ENCODE assay signal across 10 cellular contexts in the genomic region with DNA sequence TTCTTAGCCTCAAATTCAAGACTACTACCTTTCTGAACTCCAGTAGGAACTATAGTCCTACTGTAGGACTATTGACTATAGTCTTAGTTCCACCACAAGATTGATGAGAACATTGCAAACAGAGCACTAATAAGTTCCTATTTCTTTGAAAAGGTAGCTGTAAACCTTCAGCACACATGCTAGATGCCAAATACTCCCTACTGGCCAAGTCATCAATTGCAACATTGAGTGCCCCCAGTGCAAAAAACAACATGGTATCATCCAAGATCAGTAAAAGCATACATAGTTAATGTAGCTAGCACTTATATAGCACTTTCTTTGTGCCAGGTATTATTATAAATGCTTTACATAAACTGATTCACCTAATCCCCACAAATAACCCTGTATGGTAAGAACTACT.
DNase-seq lines count a peak whose midpoint lies in the region; ATAC-seq and TF ChIP-seq lines count a peak whose summit lies in the region.
"Had no signal": no experiment of that assay in that cellular context is flagged by ENCODE, and none has a peak within 500 bp of the region (broad histone marks: within the 10 kb centered on the region; RNA-seq: fewer than 3 reads in every experiment).

No MANE protein-coding gene starts in this region.

- in situ Hi-C loops in G401 (cut with HindIII; ENCODE audit: low sequenced_read_pairs) = no loop called here

- ATAC-seq in GM19397 (IDR thresholded peaks at IDR 0.05; ENCODE audit: unreplicated experiment) (peak; percentile 44), HG03139 (IDR thresholded peaks at IDR 0.05; ENCODE audit: unreplicated experiment) (peak; percentile 39), HG03457 (IDR thresholded peaks at IDR 0.05; ENCODE audit: unreplicated experiment) (no peak)

- H3K4me3 ChIP-seq in GM12875 (ENCODE audit: low read depth, low read length) (no peak overlapping the region), choroid plexus epithelial cell (ENCODE audit: low read depth, low read length) (no peak overlapping the region)
- H3K4me3 ChIP-seq: coronary artery had no signal

- peak; percentile 58; the same call in 1 of the 2 replicates for TF ChIP-seq CTCF in GM12875 (IDR thresholded peaks at IDR 0.05; ENCODE audit: borderline replicate concordance, insufficient read depth, low read depth, low read length)
- peak; percentile 37 for TF ChIP-seq CTCF in choroid plexus epithelial cell (conservative IDR thresholded peaks at IDR 0.05; ENCODE audit: low read depth, low read length)

- peak; percentile 39 for DNase-seq in choroid plexus epithelial cell (ENCODE audit: low read depth)
- no peak for DNase-seq in SIG-M5 treated with dmso at 0.1 percent for 504 hours (lab: John Stamatoyannopoulos, UW; ENCODE audit: unreplicated experiment)
- no peak for DNase-seq in G401 (ENCODE audit: low spot score)
- DNase-seq in NCI-H1417 treated with DMSO at 0.1 percent for 48 hours (lab: John Stamatoyannopoulos, UW) = no peak
- DNase-seq: activated CD4-positive, alpha-beta T cell treated with anti-CD3 and anti-CD28 coated beads, Interleukin-2, amount 50 U/mL, for 4 hours had no signal
